ENCODE assay signal across 17 cellular contexts in the genomic region with DNA sequence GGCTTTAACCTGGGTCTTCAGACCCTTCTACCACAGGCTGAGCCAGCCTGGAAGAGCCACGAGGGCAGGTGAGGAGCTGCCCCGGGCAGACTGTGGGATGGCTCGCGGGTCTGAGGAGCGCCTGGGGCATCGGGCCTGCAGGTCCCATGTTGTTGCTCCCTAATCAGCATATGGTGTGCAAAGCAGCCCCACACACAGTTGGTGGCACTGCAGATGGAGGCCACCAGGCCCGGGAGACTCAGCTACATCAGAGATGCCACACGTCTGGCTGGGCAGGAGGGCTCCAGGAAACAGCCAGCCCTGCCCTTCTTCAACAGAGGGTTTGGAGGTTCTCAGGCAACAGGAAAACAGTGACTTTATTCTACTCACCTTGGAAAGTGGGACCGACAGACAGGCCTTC.
DNase-seq lines count a peak whose midpoint lies in the region; ATAC-seq, FAIRE-seq and TF ChIP-seq lines count a peak whose summit lies in the region.
"Had no signal": no experiment of that assay in that cellular context is flagged by ENCODE, and none has a peak within 500 bp of the region (broad histone marks: within the 10 kb centered on the region; RNA-seq: fewer than 3 reads in every experiment).

No MANE protein-coding gene starts in this region.

- H3K9me1 ChIP-seq in IMR-90 (ENCODE audit: insufficient read depth, low read length) = peaks cover 25% of the 10 kb centered on the region

- peaks cover 28 to 61% of the 10 kb centered on the region in 2 experiments for H3K79me1 ChIP-seq in IMR-90 (ENCODE audit: low read depth in 1 of 2, low read length in 2 of 2)

- H3K36me3 ChIP-seq in IMR-90 (ENCODE audit: control insufficient read depth, insufficient read depth, low read length) (no peaks in the 10 kb centered on the region), GM12878 (ENCODE audit: control insufficient read depth in 2 of 2, insufficient read depth in 2 of 2, low read length in 1 of 2) (peaks cover 1 to 4% of the 10 kb centered on the region in 2 experiments; a peak in 1 of 4 replicates), lung (ENCODE audit: control insufficient read depth in 2 of 2, insufficient read depth in 2 of 2, low read length in 2 of 2) (no peaks in the 10 kb centered on the region), thyroid gland (no peaks in the 10 kb centered on the region)

- H2BK120ac ChIP-seq in IMR-90 (ENCODE audit: low read depth, low read length) = peak overlapping the region; percentile 2; the same call in 1 of the 2 replicates

- dilution Hi-C loops in IMR-90 (cut with HindIII; ENCODE audit: low sequenced_read_pairs, unreplicated experiment) = no loop called here

- H4K91ac ChIP-seq in IMR-90 (ENCODE audit: insufficient read depth, low read depth, low read length) = peak overlapping the region; percentile 39; the same call in 1 of the 2 replicates

- H2AK5ac ChIP-seq in IMR-90 (ENCODE audit: low read depth, low read length) = peak overlapping the region; percentile 29; the same call in 1 of the 2 replicates

- H3K9me3 ChIP-seq in IMR-90 (ENCODE audit: control insufficient read depth, insufficient read depth, low read length) = no peaks in the 10 kb centered on the region; the same call in 1 of the 2 replicates
- peaks cover 1% of the 10 kb centered on the region; the same call in 1 of the 3 replicates for H3K9me3 ChIP-seq in GM12878 (replicated peaks; ENCODE audit: control insufficient read depth, insufficient read depth, low read length)
- no peaks in the 10 kb centered on the region for H3K9me3 ChIP-seq in lung (ENCODE audit: control insufficient read depth in 2 of 2, insufficient read depth in 1 of 2, low read length in 1 of 2)
- no peaks in the 10 kb centered on the region for H3K9me3 ChIP-seq in thyroid gland

- H3K18ac ChIP-seq in IMR-90 (ENCODE audit: low read depth, low read length) = no peak overlapping the region; the same call in 1 of the 2 replicates

- no peaks in the 10 kb centered on the region; the same call in none of the 2 replicates for H3K79me2 ChIP-seq in GM12878 (ENCODE audit: control insufficient read depth, insufficient read depth, low read length)

- H3K27ac ChIP-seq in IMR-90 (ENCODE audit: insufficient read depth, low read length) (peak overlapping the region; percentile 17; the same call in 1 of the 2 replicates), GM12878 (ENCODE audit: control insufficient read depth, insufficient read depth) (peak overlapping the region; percentile 22), lung (ENCODE audit: low read depth in 1 of 2, low read length in 1 of 2) (no peak overlapping the region), thyroid gland (no peak overlapping the region)

- DNase-seq in IMR-90 = no peak
- DNase-seq in GM12878 (ENCODE audit: low read depth, low spot score) = no peak
- DNase-seq in lung (ENCODE audit: low spot score) = peak; percentile 21
- peak; percentile 5 for DNase-seq in stimulated activated CD8-positive, alpha-beta memory T cell treated with anti-CD3 and anti-CD28 coated beads, Interleukin-4, amount 100 ng/mL, for 48 hours
- DNase-seq in thyroid gland = no peak
- DNase-seq: ACHN, AML-193, COR-L47, DMS153, NCI-H1105 treated with DMSO at 0.1 percent for 48 hours, NCI-H1694 treated with DMSO at 0.1 percent for 48 hours, NCI-H2107, NCI-H2227 treated with DMSO at 0.1 percent for 48 hours, NCI-H524 had no signal

- CTCF ChIA-PET in IMR-90 (lab: Yijun Ruan, JAX) (no interaction called here), GM12878 (lab: Yijun Ruan, JAX) (interaction anchor here (1.0 to 1.8 kb wide), 5 partner anchors 19 to 100 kb away, joined by 3 to 5 read pairs (median 4); no protein-coding TSS in a partner anchor)

- H3K4ac ChIP-seq in IMR-90 (ENCODE audit: low read depth, low read length) = no peak overlapping the region

- POLR2A ChIA-PET in IMR-90 (lab: Charles Lee; ENCODE audit: unreplicated experiment) (no interaction called here), GM12878 (lab: Charles Lee) (interaction anchor here (0.9 to 3.2 kb wide), 6 partner anchors 18 to 525 kb away, joined by 3 to 28 read pairs (median 6); no protein-coding TSS in a partner anchor)

- no peak overlapping the region for H3K23ac ChIP-seq in IMR-90 (ENCODE audit: low read depth, low read length)

- TF ChIP-seq EP300 in GM12878 (IDR thresholded peaks at IDR 0.05; ENCODE audit: borderline replicate concordance in 1 of 2, control insufficient read depth in 1 of 2, low read depth in 2 of 2, low read length in 2 of 2) = no peak

- H3K4me2 ChIP-seq in IMR-90 (ENCODE audit: low read depth, low read length) = no peak overlapping the region
- H3K4me2 ChIP-seq in GM12878 (ENCODE audit: control insufficient read depth, insufficient read depth) = no peak overlapping the region

- H3K9ac ChIP-seq in IMR-90 (ENCODE audit: low read depth, low read length) (no peak overlapping the region), GM12878 (ENCODE audit: control insufficient read depth, insufficient read depth, low read length) (no peak overlapping the region)

- no peak overlapping the region for H2BK20ac ChIP-seq in IMR-90 (ENCODE audit: low read depth, low read length)

- H3K4me1 ChIP-seq in IMR-90 (ENCODE audit: control insufficient read depth, insufficient read depth, low read length) (peaks cover 41% of the 10 kb centered on the region), GM12878 (ENCODE audit: control insufficient read depth, insufficient read depth, low read length) (peaks cover 43% of the 10 kb centered on the region), lung (ENCODE audit: control insufficient read depth in 2 of 2, insufficient read depth in 2 of 2, low read length in 2 of 2) (peaks cover 0 to 24% of the 10 kb centered on the region in 2 donors), thyroid gland (peaks cover 34 to 51% of the 10 kb centered on the region in 2 donors)

- H2AK9ac ChIP-seq in IMR-90 (replicated peaks; ENCODE audit: low read depth, low read length, poor library complexity) = no peak overlapping the region

- no peak overlapping the region for H3K14ac ChIP-seq in IMR-90 (replicated peaks; ENCODE audit: low read depth, low read length)

- no peak for TF ChIP-seq POLR2A in IMR-90 (IDR thresholded peaks at IDR 0.05; ENCODE audit: low read depth, low read length)
- TF ChIP-seq POLR2A in GM12878 (IDR thresholded peaks at IDR 0.05; ENCODE audit: low read depth, low read length) = no peak
- TF ChIP-seq POLR2A in thyroid gland (IDR thresholded peaks at IDR 0.05) = no peak

- H4K20me1 ChIP-seq in IMR-90 (ENCODE audit: insufficient read depth, low read length) = no peaks in the 10 kb centered on the region
- no peaks in the 10 kb centered on the region for H4K20me1 ChIP-seq in GM12878 (ENCODE audit: control insufficient read depth, insufficient read depth)

- TF ChIP-seq RAD21 in IMR-90 (IDR thresholded peaks at IDR 0.05; ENCODE audit: low read length) (no peak), GM12878 (IDR thresholded peaks at IDR 0.05; ENCODE audit: insufficient read depth, low read depth, low read length) (no peak)

- intact Hi-C loops in IMR-90 (cut with micrococcal nuclease) (no loop called here), GM12878 (cut with micrococcal nuclease; ENCODE audit: unreplicated experiment) (no loop called here), thyroid gland (cut with DNase I) (no loop called here)

- no peak overlapping the region for H2AFZ ChIP-seq in IMR-90 (replicated peaks; ENCODE audit: low read length, poor library complexity)
- no peak overlapping the region for H2AFZ ChIP-seq in GM12878 (ENCODE audit: control insufficient read depth, low read depth, low read length)

- in situ Hi-C loops in IMR-90 (cut with MboI; ENCODE audit: low sequenced_read_pairs) = no loop called here
- in situ Hi-C loops in GM12878 (cut with MboI) = no loop called here

- ATAC-seq in IMR-90 (ENCODE audit: low read depth) = no peak
- no peak for ATAC-seq in GM12878
- ATAC-seq in lung (ENCODE audit: insufficient read depth, low FRiP score) = no peak
- no peak for ATAC-seq in GM18909 (IDR thresholded peaks at IDR 0.05; ENCODE audit: poor library complexity, unreplicated experiment)
- no peak for ATAC-seq in GM18517 (IDR thresholded peaks at IDR 0.05; ENCODE audit: unreplicated experiment)
- ATAC-seq: Panc1 had no signal

- RAD21 ChIA-PET in GM12878 (lab: Charles Lee; ENCODE audit: unreplicated experiment) = interaction anchor here (1.0 to 4.0 kb wide), 10 partner anchors 19 to 525 kb away, joined by 3 to 42 read pairs (median 8); no protein-coding TSS in a partner anchor

- WGBS in IMR-90 (ENCODE audit: extremely low coverage in 2 of 2, insufficient read length in 1 of 2), 2 experiments = 95% methylated on average over 4 of the region's 9 CpGs; no CpG with 5 or more reads in 1 of the 2 experiments
- 94% methylated on average over 9 of the region's 9 CpGs for WGBS in GM12878 (ENCODE audit: insufficient coverage, insufficient replicate concordance, low lambda C conversion rate, missing lambda C conversion rate)
- WGBS in lung, 2 donors = 96 to 98% methylated on average over 9 of the region's 9 CpGs
- WGBS in thyroid gland, 2 donors = 96 to 97% methylated on average over 8 to 9 of the region's 9 CpGs

- H4K8ac ChIP-seq in IMR-90 (ENCODE audit: low read depth in 2 of 2, low read length in 2 of 2) = no peak overlapping the region; a peak in 2 of 4 replicates

- TF ChIP-seq CTCF in IMR-90 (conservative IDR thresholded peaks at IDR 0.05; ENCODE audit: low read depth, low read length) = no peak
- TF ChIP-seq CTCF in GM12878 (IDR thresholded peaks at IDR 0.05 in 2 of 3, conservative IDR thresholded peaks at IDR 0.05 in 1 of 3; ENCODE audit: control insufficient read depth in 2 of 3, extremely low read depth in 1 of 3, insufficient read depth in 1 of 3, low read depth in 3 of 3, low read length in 3 of 3) = no peak
- no peak for TF ChIP-seq CTCF in lung (IDR thresholded peaks at IDR 0.05; ENCODE audit: control extremely low read depth, extremely low read depth)
- no peak for TF ChIP-seq CTCF in thyroid gland (IDR thresholded peaks at IDR 0.05)

- H3K56ac ChIP-seq in IMR-90 (ENCODE audit: extremely low read depth, insufficient read depth, low read length) = no peak overlapping the region

- H3K4me3 ChIP-seq in IMR-90 (ENCODE audit: insufficient read depth, low read depth, low read length) (no peak overlapping the region), GM12878 (no peak overlapping the region), lung (no peak overlapping the region), thyroid gland (replicated peaks in 1 of 3) (no peak overlapping the region)

- FAIRE-seq in GM12878 (lab: Jason Lieb, UNC) = no peak

- H3K27me3 ChIP-seq in IMR-90 (ENCODE audit: control insufficient read depth, insufficient read depth, low read length) (no peaks in the 10 kb centered on the region), GM12878 (replicated peaks in 1 of 2; ENCODE audit: control insufficient read depth in 2 of 2, insufficient read depth in 2 of 2, low read length in 1 of 2) (no peaks in the 10 kb centered on the region), lung (ENCODE audit: control insufficient read depth, insufficient read depth) (no peaks in the 10 kb centered on the region), thyroid gland (no peaks in the 10 kb centered on the region)

- H2BK5ac ChIP-seq in IMR-90 (ENCODE audit: low read depth, low read length, poor library complexity, severe bottlenecking) = no peak overlapping the region

- SMC1A ChIA-PET in GM12878 (lab: Charles Lee; ENCODE audit: uncharacterized antibody, unreplicated experiment) = interaction anchor here (1.8 to 6.5 kb wide), 5 partner anchors 12 to 78 kb away, joined by 6 to 62 read pairs (median 13); no protein-coding TSS in a partner anchor

- H4K5ac ChIP-seq in IMR-90 (ENCODE audit: low read depth, low read length) = no peak overlapping the region

- BruUV-seq in IMR-90 (replicated peaks; lab: Mats Ljungman, UMichigan) = no TSS peak
- no TSS peak for BruUV-seq in GM12878 (replicated peaks; lab: Mats Ljungman, UMichigan)

- H2BK15ac ChIP-seq in IMR-90 (ENCODE audit: low read depth, low read length) = no peak overlapping the region

Comparison
In these comparisons a context has a peak if more than half of its experiments do, and no peak if none do; other contexts are left out.
1. DNase-seq: peak in lung (single experiment) and stimulated activated CD8-positive, alpha-beta memory T cell treated with anti-CD3 and anti-CD28 coated beads, Interleukin-4, amount 100 ng/mL, for 48 hours (single experiment); none in IMR-90 (single experiment), GM12878 (single experiment) and thyroid gland (0 of 2).
2. H3K27ac ChIP-seq: peak in IMR-90 (single experiment) and GM12878 (single experiment); none in lung (0 of 2) and thyroid gland (0 of 3).